Comparison of ENCODE assay signal across 14 cellular contexts in the genomic region with DNA sequence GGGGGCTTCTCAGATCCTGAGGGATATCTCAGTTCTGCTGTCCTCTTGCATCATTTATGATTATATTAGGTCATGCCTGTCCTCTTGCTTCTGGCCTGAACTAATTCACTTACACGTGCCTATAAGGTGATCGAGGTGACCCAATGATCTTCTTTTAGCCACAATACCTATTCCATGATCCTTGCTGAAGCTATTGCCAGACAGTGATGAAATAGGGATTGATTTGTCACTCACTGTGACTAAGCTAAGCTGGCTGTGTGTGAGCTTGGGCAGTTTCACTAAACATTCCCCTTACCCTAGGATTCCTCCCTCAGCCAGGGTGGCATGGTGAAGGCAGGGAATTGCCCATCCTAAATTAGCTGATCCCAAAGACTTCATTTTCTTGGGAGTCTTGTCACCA. TPM values are rescaled to one million over a fixed set of nuclear protein-coding genes. Genes with fewer than 3 reads are reported as not detected.
DNase-seq lines count a peak whose midpoint lies in the region; ATAC-seq, FAIRE-seq and TF ChIP-seq lines count a peak whose summit lies in the region.
"Had no signal": no experiment of that assay in that cellular context is flagged by ENCODE, and none has a peak within 500 bp of the region (broad histone marks: within the 10 kb centered on the region; RNA-seq: fewer than 3 reads in every experiment).

No MANE protein-coding gene starts in this region.

- DNase-seq in heart left ventricle (no peak), right atrium auricular region (ENCODE audit: low spot score) (no peak), amniotic stem cell (lab: John Stamatoyannopoulos, UW) (peak; percentile 13), hepatic stellate cell (ENCODE audit: low spot score) (peak; percentile 37), urothelium cell line (ENCODE audit: low spot score) (no peak)
- DNase-seq in activated CD4-positive, alpha-beta memory T cell treated with anti-CD3 and anti-CD28 coated beads for 36 hours, result no peak
- no peak for DNase-seq in CD4-positive, alpha-beta T cell
- DNase-seq: activated naive CD4-positive, alpha-beta T cell treated with anti-CD3 and anti-CD28 coated beads, Interleukin-2, amount 10 ng/mL, durations not matched to agents 7 days and 5 days; NCI-H1105; NCI-H446; uterus had no signal

- TF ChIP-seq POLR2A in heart left ventricle (IDR thresholded peaks at IDR 0.05), result no peak

- TF ChIP-seq CTCF in heart left ventricle (IDR thresholded peaks at IDR 0.05) (no peak), right atrium auricular region (IDR thresholded peaks at IDR 0.05) (no peak)
- TF ChIP-seq CTCF in CD4-positive, alpha-beta T cell (IDR thresholded peaks at IDR 0.05), result no peak

- intact Hi-C loops in heart left ventricle (cut with DNase I), result no loop called here
- intact Hi-C loops in activated CD4-positive, alpha-beta memory T cell treated with anti-CD3 and anti-CD28 coated beads for 36 hours (cut with micrococcal nuclease), result no loop called here
- intact Hi-C loops in CD4-positive, alpha-beta T cell (cut with DNase I, micrococcal nuclease), result no loop called here

- peaks cover 0 to 42% (median 10%) of the 10 kb centered on the region in 12 donors for H3K4me1 ChIP-seq in heart left ventricle
- peaks cover 0 to 18% of the 10 kb centered on the region in 2 donors for H3K4me1 ChIP-seq in right atrium auricular region
- H3K4me1 ChIP-seq: neural progenitor cell had no signal

- POLR2A ChIA-PET in activated CD4-positive, alpha-beta memory T cell treated with anti-CD3 and anti-CD28 coated beads for 36 hours (lab: Charles Lee), result no interaction called here
- POLR2A ChIA-PET in CD4-positive, alpha-beta T cell (lab: Charles Lee), result no interaction called here

- no peak overlapping the region for H3K27ac Mint-ChIP-seq in activated CD4-positive, alpha-beta memory T cell treated with anti-CD3 and anti-CD28 coated beads for 36 hours
- no peak overlapping the region for H3K27ac Mint-ChIP-seq in CD4-positive, alpha-beta T cell
- H3K27ac Mint-ChIP-seq: activated naive CD4-positive, alpha-beta T cell treated with anti-CD3 and anti-CD28 coated beads, Interleukin-2, amount 10 ng/mL, durations not matched to agents 7 days and 5 days; neural progenitor cell had no signal

- no peaks in the 10 kb centered on the region for H3K27me3 ChIP-seq in heart left ventricle
- no peaks in the 10 kb centered on the region for H3K27me3 ChIP-seq in right atrium auricular region
- no peaks in the 10 kb centered on the region for H3K27me3 ChIP-seq in CD4-positive, alpha-beta T cell (ENCODE audit: control insufficient read depth, insufficient read depth, low read length)
- H3K27me3 ChIP-seq: neural progenitor cell, uterus had no signal

- no peaks in the 10 kb centered on the region for H3K27me3 Mint-ChIP-seq in activated CD4-positive, alpha-beta memory T cell treated with anti-CD3 and anti-CD28 coated beads for 36 hours
- H3K27me3 Mint-ChIP-seq in CD4-positive, alpha-beta T cell, result no peaks in the 10 kb centered on the region
- H3K27me3 Mint-ChIP-seq: activated naive CD4-positive, alpha-beta T cell treated with anti-CD3 and anti-CD28 coated beads, Interleukin-2, amount 10 ng/mL, durations not matched to agents 7 days and 5 days had no signal

- H3K9me3 ChIP-seq in heart left ventricle, result no peaks in the 10 kb centered on the region
- no peaks in the 10 kb centered on the region for H3K9me3 ChIP-seq in right atrium auricular region
- H3K9me3 ChIP-seq in CD4-positive, alpha-beta T cell (ENCODE audit: control insufficient read depth, low read length), result no peaks in the 10 kb centered on the region
- H3K9me3 ChIP-seq: uterus had no signal

- peak; percentile 52 for FAIRE-seq in urothelium cell line (lab: Jason Lieb, UNC)
- FAIRE-seq: GM12892 had no signal

- 59 to 80% (median 68%) methylated on average over 2 of the region's 2 CpGs for WGBS in heart left ventricle, 4 donors

- H3K36me3 ChIP-seq in heart left ventricle (peaks cover 0 to 29% (median 7%) of the 10 kb centered on the region in 9 donors), right atrium auricular region (peaks cover 17% of the 10 kb centered on the region)
- H3K36me3 ChIP-seq: uterus had no signal

- CTCF ChIA-PET in activated CD4-positive, alpha-beta memory T cell treated with anti-CD3 and anti-CD28 coated beads for 36 hours (lab: Charles Lee), result interaction anchor here (1.7 to 1.8 kb wide), 2 partner anchors 10 to 11 kb away, joined by 3 to 6 read pairs; no protein-coding TSS in a partner anchor
- CTCF ChIA-PET in CD4-positive, alpha-beta T cell (lab: Charles Lee), result interaction anchor here (1.1 kb wide), 1 partner anchor 10 kb away, joined by 4 read pairs; no protein-coding TSS in a partner anchor

- peaks cover 20% of the 10 kb centered on the region for H3K36me3 Mint-ChIP-seq in activated CD4-positive, alpha-beta memory T cell treated with anti-CD3 and anti-CD28 coated beads for 36 hours
- H3K36me3 Mint-ChIP-seq in CD4-positive, alpha-beta T cell (ENCODE audit: low read depth), result peaks cover 41% of the 10 kb centered on the region

- ATAC-seq in heart left ventricle (peak in 3 of 4 donors; percentile 54 to 80 (median 64)), HG03175 (IDR thresholded peaks at IDR 0.05; ENCODE audit: unreplicated experiment) (no peak)
- no peak for ATAC-seq in CD4-positive, alpha-beta T cell (ENCODE audit: poor library complexity)

- H3K4me1 Mint-ChIP-seq in activated CD4-positive, alpha-beta memory T cell treated with anti-CD3 and anti-CD28 coated beads for 36 hours (ENCODE audit: low read depth), result peaks cover 17% of the 10 kb centered on the region
- peaks cover 40% of the 10 kb centered on the region for H3K4me1 Mint-ChIP-seq in CD4-positive, alpha-beta T cell (ENCODE audit: low read depth)

- H3K9me3 Mint-ChIP-seq in activated CD4-positive, alpha-beta memory T cell treated with anti-CD3 and anti-CD28 coated beads for 36 hours, result no peaks in the 10 kb centered on the region
- H3K9me3 Mint-ChIP-seq in CD4-positive, alpha-beta T cell, result no peaks in the 10 kb centered on the region
- H3K9me3 Mint-ChIP-seq: activated naive CD4-positive, alpha-beta T cell treated with anti-CD3 and anti-CD28 coated beads, Interleukin-2, amount 10 ng/mL, durations not matched to agents 7 days and 5 days had no signal

- H3K4me3 ChIP-seq in heart left ventricle, result no peak overlapping the region
- no peak overlapping the region for H3K4me3 ChIP-seq in right atrium auricular region
- H3K4me3 ChIP-seq: neural progenitor cell, uterus had no signal

- H3K4me3 Mint-ChIP-seq in activated CD4-positive, alpha-beta memory T cell treated with anti-CD3 and anti-CD28 coated beads for 36 hours, result no peak overlapping the region
- no peak overlapping the region for H3K4me3 Mint-ChIP-seq in CD4-positive, alpha-beta T cell
- H3K4me3 Mint-ChIP-seq: activated naive CD4-positive, alpha-beta T cell treated with anti-CD3 and anti-CD28 coated beads, Interleukin-2, amount 10 ng/mL, durations not matched to agents 7 days and 5 days; neural progenitor cell had no signal

- peak overlapping the region in 5 of 12 donors; percentile 2 to 40 (median 21) for H3K27ac ChIP-seq in heart left ventricle
- H3K27ac ChIP-seq in right atrium auricular region, result no peak overlapping the region
- no peak overlapping the region for H3K27ac ChIP-seq in CD4-positive, alpha-beta T cell (ENCODE audit: low read depth, low read length)
- H3K27ac ChIP-seq: neural progenitor cell, uterus had no signal

RNA-seq across cellular contexts. Expression of gene HADH, which starts 19.0 kb away (rescaled TPM):
- total RNA-seq in heart left ventricle, result 100 to 1,000 TPM; 138 to 382 (median 217) TPM
- 100 to 1,000 TPM in 1 of 2 donors, 10 to 100 TPM in 1; 60.6 to 147 TPM for polyA plus RNA-seq in heart left ventricle
- total RNA-seq in right atrium auricular region, result 100 to 1,000 TPM; 108 to 143 TPM
- 10 to 100 TPM; 49.0 to 50.6 TPM for total RNA-seq in activated CD4-positive, alpha-beta memory T cell treated with anti-CD3 and anti-CD28 coated beads for 36 hours
- total RNA-seq in CD4-positive, alpha-beta T cell, result 10 to 100 TPM; 16.1 to 16.3 TPM

Comparison
In these comparisons a context has a peak if more than half of its experiments do, and no peak if none do; other contexts are left out.
1. ATAC-seq: peak in heart left ventricle (3 of 4); none in HG03175 (single experiment) and CD4-positive, alpha-beta T cell (single experiment).
2. DNase-seq: peak in amniotic stem cell (single experiment) and hepatic stellate cell (single experiment); none in heart left ventricle (0 of 5), right atrium auricular region (single experiment), urothelium cell line (single experiment), activated CD4-positive, alpha-beta memory T cell treated with anti-CD3 and anti-CD28 coated beads for 36 hours (single experiment) and CD4-positive, alpha-beta T cell (0 of 10).